In the genomic region with DNA sequence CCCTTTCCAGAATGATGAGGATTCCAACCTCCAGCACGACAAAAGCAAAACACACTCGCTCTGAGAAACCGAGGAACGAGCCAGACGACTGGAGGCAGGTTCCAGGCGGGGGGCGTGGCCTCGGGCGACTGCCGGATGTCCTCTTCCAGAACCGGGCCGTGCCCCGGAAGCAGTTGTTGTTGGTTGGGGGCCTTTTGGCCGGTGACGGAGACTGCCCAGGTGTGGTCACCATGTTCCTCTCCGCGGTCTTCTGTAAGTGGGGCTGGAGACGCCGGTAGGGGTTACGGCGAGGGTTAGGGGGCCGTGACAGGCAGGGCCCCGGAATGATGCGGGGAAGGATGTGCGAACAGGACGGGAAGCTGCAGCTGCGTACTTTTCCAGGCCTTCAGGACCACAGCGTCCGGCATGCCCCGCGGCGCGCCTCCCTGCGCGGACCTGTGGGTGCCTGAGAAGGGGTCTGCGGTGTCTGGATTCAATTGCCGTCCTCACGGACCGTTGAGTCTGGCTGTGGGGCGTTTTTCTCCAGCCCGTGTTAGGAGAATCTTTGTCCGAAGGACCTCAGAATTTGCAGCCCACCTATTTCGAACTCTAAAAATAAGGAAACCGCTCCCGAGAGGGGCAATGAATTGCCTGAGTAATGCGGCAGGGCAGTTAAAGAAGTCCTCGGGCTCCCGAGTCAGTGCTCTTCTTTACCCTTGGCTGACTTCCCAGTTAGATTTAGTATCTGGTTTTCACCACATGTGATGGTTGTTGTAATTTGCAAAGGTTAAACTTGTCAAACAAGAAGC, we compare ENCODE assay signal across 8 cellular contexts. TPM values are rescaled to one million over a fixed set of nuclear protein-coding genes. Genes with fewer than 3 reads are reported as not detected.
DNase-seq lines count a peak whose midpoint lies in the region; ATAC-seq and TF ChIP-seq lines count a peak whose summit lies in the region.

A gene (plus strand): TSS at position 172 of the 788 bp plus-strand sequence. CDS start 59 bp downstream, at position 231.

- no peak for TF ChIP-seq CTCF in CD8-positive, alpha-beta T cell (IDR thresholded peaks at IDR 0.05)

- H3K36me3 Mint-ChIP-seq in CD8-positive, alpha-beta T cell, result peaks cover 45% of the 10 kb centered on the region

- DNase-seq in CD8-positive, alpha-beta T cell, result peak; percentile 82 to 94 (median 90)
- DNase-seq in HS-5 (ENCODE audit: low read depth) (peak; percentile 52), lung microvascular endothelial cell (ENCODE audit: low read depth in 2 of 2) (peak; percentile 86 to 90)
- peak; percentile 86 for DNase-seq in NK-92 treated with Interleukin-12 subunit alpha and Interleukin-12 subunit beta, amount 100 ng/mL, for 24 hours (lab: John Stamatoyannopoulos, UW)
- peak; percentile 96 for DNase-seq in activated CD8-positive, alpha-beta memory T cell treated with anti-CD3 and anti-CD28 coated beads for 24 hours
- DNase-seq in effector memory CD4-positive, alpha-beta T cell, result peak; percentile 77 to 87 (median 82)
- peak; percentile 88 for DNase-seq in stimulated activated CD8-positive, alpha-beta memory T cell treated with anti-CD3 and anti-CD28 coated beads, Interleukin-12 subunit alpha, Interleukin-12 subunit beta, amount 100 ng/mL, for 1 hour (ENCODE audit: low read depth)

- peaks cover 4% of the 10 kb centered on the region for H3K27me3 Mint-ChIP-seq in CD8-positive, alpha-beta T cell (ENCODE audit: low read depth)

- peaks cover 27% of the 10 kb centered on the region for H3K4me1 ChIP-seq in CD8-positive, alpha-beta T cell (ENCODE audit: insufficient read depth, low read length)
- H3K4me1 ChIP-seq in effector memory CD4-positive, alpha-beta T cell (ENCODE audit: control insufficient read depth, insufficient read depth, low read length, poor library complexity, severe bottlenecking), result peaks cover 10% of the 10 kb centered on the region

- peak within 1 kb of the TSS; percentile 100 for H3K4me3 Mint-ChIP-seq in CD8-positive, alpha-beta T cell

- POLR2A ChIA-PET in CD8-positive, alpha-beta T cell (lab: Charles Lee), result interaction anchor here (1.2 to 1.6 kb wide), 3 partner anchors 11 to 149 kb away, joined by 3 to 6 read pairs (median 3); a partner anchor contains a TSS

- H3K27ac Mint-ChIP-seq in CD8-positive, alpha-beta T cell, result peak within 1 kb of the TSS; percentile 100

- intact Hi-C loops in CD8-positive, alpha-beta T cell (cut with DNase I, micrococcal nuclease), result loop anchor here (1.0 to 10.0 kb wide), 9 partner anchors 108 to 1427 kb away; a partner anchor contains a TSS

- peaks cover 51% of the 10 kb centered on the region for H3K4me1 Mint-ChIP-seq in CD8-positive, alpha-beta T cell (ENCODE audit: low read depth)

- peaks cover 4% of the 10 kb centered on the region for H3K36me3 ChIP-seq in CD8-positive, alpha-beta T cell (ENCODE audit: insufficient read depth, low read length)
- H3K36me3 ChIP-seq in effector memory CD4-positive, alpha-beta T cell (ENCODE audit: control insufficient read depth, insufficient read depth, low read length), result no peaks in the 10 kb centered on the region

- peak within 1 kb of the TSS; percentile 96 for H3K27ac ChIP-seq in CD8-positive, alpha-beta T cell (ENCODE audit: low read depth, low read length)
- peak within 1 kb of the TSS; percentile 92 for H3K27ac ChIP-seq in effector memory CD4-positive, alpha-beta T cell (ENCODE audit: insufficient read depth, low read length, poor library complexity, severe bottlenecking)

- H3K9me3 Mint-ChIP-seq in CD8-positive, alpha-beta T cell, result no peaks in the 10 kb centered on the region

- H3K4me3 ChIP-seq in CD8-positive, alpha-beta T cell (ENCODE audit: low read depth, low read length), result peak within 1 kb of the TSS; percentile 99
- H3K4me3 ChIP-seq in effector memory CD4-positive, alpha-beta T cell (ENCODE audit: insufficient read depth, low read depth, low read length, poor library complexity, severe bottlenecking), result peak within 1 kb of the TSS; percentile 96

- no peaks in the 10 kb centered on the region for H3K27me3 ChIP-seq in CD8-positive, alpha-beta T cell (ENCODE audit: insufficient read depth, low read length)
- H3K27me3 ChIP-seq in effector memory CD4-positive, alpha-beta T cell (replicated peaks; ENCODE audit: control insufficient read depth, insufficient read depth, low read length, poor library complexity, severe bottlenecking), result no peaks in the 10 kb centered on the region

- ATAC-seq in CD8-positive, alpha-beta T cell, result peak; percentile 89
- ATAC-seq in GM19467 (IDR thresholded peaks at IDR 0.05; ENCODE audit: unreplicated experiment), result peak; percentile 97

- CTCF ChIA-PET in CD8-positive, alpha-beta T cell (lab: Charles Lee), result no interaction called here

- no peaks in the 10 kb centered on the region for H3K9me3 ChIP-seq in CD8-positive, alpha-beta T cell (ENCODE audit: low read length)
- no peaks in the 10 kb centered on the region for H3K9me3 ChIP-seq in effector memory CD4-positive, alpha-beta T cell (ENCODE audit: control insufficient read depth, low read length)

RNA-seq across cellular contexts. Expression of the gene that starts here (rescaled TPM):
- 10 to 100 TPM; 35.8 to 39.0 TPM for total RNA-seq in CD8-positive, alpha-beta T cell
- total RNA-seq in lung microvascular endothelial cell, result 71.5 and 72.8 TPM in 2 replicates

Comparison
In these comparisons a context has a peak if more than half of its experiments do, and no peak if none do; other contexts are left out.
1. Peak in every context shown above with its lines: DNase-seq, ATAC-seq, H3K4me3 ChIP-seq and H3K27ac ChIP-seq.